In genomic region chr16:57156351-57156703, GRCh38 we compare ENCODE assay signal across 1 cellular context.
TF ChIP-seq lines count a peak whose summit lies in the region.

No MANE protein-coding gene starts in this region.

TF ChIP-seq in HepG2, 621 proteins besides CTCF, POLR2A, EP300 and RAD21 (continued from another document and continues in another):
- TF ChIP-seq, protein P1, sequence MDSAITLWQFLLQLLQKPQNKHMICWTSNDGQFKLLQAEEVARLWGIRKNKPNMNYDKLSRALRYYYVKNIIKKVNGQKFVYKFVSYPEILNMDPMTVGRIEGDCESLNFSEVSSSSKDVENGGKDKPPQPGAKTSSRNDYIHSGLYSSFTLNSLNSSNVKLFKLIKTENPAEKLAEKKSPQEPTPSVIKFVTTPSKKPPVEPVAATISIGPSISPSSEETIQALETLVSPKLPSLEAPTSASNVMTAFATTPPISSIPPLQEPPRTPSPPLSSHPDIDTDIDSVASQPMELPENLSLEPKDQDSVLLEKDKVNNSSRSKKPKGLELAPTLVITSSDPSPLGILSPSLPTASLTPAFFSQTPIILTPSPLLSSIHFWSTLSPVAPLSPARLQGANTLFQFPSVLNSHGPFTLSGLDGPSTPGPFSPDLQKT (CRISPR knock-in tag; IDR thresholded peaks at IDR 0.05; ENCODE audit: borderline replicate concordance) = no peak
- TF ChIP-seq NR2F6 (IDR thresholded peaks at IDR 0.05) = peak; percentile 83
- TF ChIP-seq NR2F6 (CRISPR knock-in tag; IDR thresholded peaks at IDR 0.05) = peak; percentile 66; the same call in 1 of the 2 replicates
- no peak for TF ChIP-seq RFXAP (CRISPR knock-in tag; IDR thresholded peaks at IDR 0.05; ENCODE audit: borderline replicate concordance)
- no peak for TF ChIP-seq ZKSCAN5 (CRISPR knock-in tag; IDR thresholded peaks at IDR 0.05)
- no peak for TF ChIP-seq ZNF3 (CRISPR knock-in tag; IDR thresholded peaks at IDR 0.05)
- peak; percentile 64; the same call in 1 of the 2 replicates for TF ChIP-seq MIER3 (CRISPR knock-in tag; IDR thresholded peaks at IDR 0.05; ENCODE audit: borderline replicate concordance)
- TF ChIP-seq DPF2 (CRISPR knock-in tag; IDR thresholded peaks at IDR 0.05; ENCODE audit: borderline replicate concordance, low read depth) = no peak
- no peak for TF ChIP-seq FOXP1 (IDR thresholded peaks at IDR 0.05)
- peak; percentile 88 for TF ChIP-seq FOXP1 (CRISPR knock-in tag; IDR thresholded peaks at IDR 0.05)
- TF ChIP-seq, protein P2, sequence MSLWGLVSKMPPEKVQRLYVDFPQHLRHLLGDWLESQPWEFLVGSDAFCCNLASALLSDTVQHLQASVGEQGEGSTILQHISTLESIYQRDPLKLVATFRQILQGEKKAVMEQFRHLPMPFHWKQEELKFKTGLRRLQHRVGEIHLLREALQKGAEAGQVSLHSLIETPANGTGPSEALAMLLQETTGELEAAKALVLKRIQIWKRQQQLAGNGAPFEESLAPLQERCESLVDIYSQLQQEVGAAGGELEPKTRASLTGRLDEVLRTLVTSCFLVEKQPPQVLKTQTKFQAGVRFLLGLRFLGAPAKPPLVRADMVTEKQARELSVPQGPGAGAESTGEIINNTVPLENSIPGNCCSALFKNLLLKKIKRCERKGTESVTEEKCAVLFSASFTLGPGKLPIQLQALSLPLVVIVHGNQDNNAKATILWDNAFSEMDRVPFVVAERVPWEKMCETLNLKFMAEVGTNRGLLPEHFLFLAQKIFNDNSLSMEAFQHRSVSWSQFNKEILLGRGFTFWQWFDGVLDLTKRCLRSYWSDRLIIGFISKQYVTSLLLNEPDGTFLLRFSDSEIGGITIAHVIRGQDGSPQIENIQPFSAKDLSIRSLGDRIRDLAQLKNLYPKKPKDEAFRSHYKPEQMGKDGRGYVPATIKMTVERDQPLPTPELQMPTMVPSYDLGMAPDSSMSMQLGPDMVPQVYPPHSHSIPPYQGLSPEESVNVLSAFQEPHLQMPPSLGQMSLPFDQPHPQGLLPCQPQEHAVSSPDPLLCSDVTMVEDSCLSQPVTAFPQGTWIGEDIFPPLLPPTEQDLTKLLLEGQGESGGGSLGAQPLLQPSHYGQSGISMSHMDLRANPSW (CRISPR knock-in tag; IDR thresholded peaks at IDR 0.05; ENCODE audit: borderline replicate concordance) = no peak
- TF ChIP-seq SMAD1 (CRISPR knock-in tag; IDR thresholded peaks at IDR 0.05; ENCODE audit: borderline replicate concordance, low read depth) = no peak
- no peak for TF ChIP-seq ZNF142 (CRISPR knock-in tag; IDR thresholded peaks at IDR 0.05)
- no peak for TF ChIP-seq BHLHE40 (IDR thresholded peaks at IDR 0.05; ENCODE audit: low read length)
- TF ChIP-seq, protein P3, sequence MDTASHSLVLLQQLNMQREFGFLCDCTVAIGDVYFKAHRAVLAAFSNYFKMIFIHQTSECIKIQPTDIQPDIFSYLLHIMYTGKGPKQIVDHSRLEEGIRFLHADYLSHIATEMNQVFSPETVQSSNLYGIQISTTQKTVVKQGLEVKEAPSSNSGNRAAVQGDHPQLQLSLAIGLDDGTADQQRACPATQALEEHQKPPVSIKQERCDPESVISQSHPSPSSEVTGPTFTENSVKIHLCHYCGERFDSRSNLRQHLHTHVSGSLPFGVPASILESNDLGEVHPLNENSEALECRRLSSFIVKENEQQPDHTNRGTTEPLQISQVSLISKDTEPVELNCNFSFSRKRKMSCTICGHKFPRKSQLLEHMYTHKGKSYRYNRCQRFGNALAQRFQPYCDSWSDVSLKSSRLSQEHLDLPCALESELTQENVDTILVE (CRISPR knock-in tag; IDR thresholded peaks at IDR 0.05) = no peak
- peak; percentile 63; the same call in 1 of the 2 replicates for TF ChIP-seq SOX5 (CRISPR knock-in tag; IDR thresholded peaks at IDR 0.05; ENCODE audit: borderline replicate concordance)
- TF ChIP-seq, protein P4, sequence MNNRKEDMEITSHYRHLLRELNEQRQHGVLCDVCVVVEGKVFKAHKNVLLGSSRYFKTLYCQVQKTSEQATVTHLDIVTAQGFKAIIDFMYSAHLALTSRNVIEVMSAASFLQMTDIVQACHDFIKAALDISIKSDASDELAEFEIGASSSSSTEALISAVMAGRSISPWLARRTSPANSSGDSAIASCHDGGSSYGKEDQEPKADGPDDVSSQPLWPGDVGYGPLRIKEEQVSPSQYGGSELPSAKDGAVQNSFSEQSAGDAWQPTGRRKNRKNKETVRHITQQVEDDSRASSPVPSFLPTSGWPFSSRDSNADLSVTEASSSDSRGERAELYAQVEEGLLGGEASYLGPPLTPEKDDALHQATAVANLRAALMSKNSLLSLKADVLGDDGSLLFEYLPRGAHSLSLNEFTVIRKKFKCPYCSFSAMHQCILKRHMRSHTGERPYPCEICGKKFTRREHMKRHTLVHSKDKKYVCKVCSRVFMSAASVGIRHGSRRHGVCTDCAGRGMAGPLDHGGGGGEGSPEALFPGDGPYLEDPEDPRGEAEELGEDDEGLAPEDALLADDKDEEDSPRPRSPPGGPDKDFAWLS (CRISPR knock-in tag; IDR thresholded peaks at IDR 0.05; ENCODE audit: borderline replicate concordance) = no peak
- TF ChIP-seq MAF1 (CRISPR knock-in tag; IDR thresholded peaks at IDR 0.05; ENCODE audit: borderline replicate concordance) = no peak
- TF ChIP-seq ZBTB21 (CRISPR knock-in tag; IDR thresholded peaks at IDR 0.05) = no peak
- 0 out of 2 replicates have a peak, but pooled peaks have one; percentile 51 for TF ChIP-seq ZKSCAN8 (CRISPR knock-in tag; IDR thresholded peaks at IDR 0.05; ENCODE audit: borderline replicate concordance)
- no peak for TF ChIP-seq ZNF337 (CRISPR knock-in tag; IDR thresholded peaks at IDR 0.05; ENCODE audit: borderline replicate concordance, low read depth)
- peak; percentile 53; the same call in 1 of the 2 replicates for TF ChIP-seq FOXK1 (CRISPR knock-in tag; IDR thresholded peaks at IDR 0.05; ENCODE audit: borderline replicate concordance, low read depth)
- no peak for TF ChIP-seq ZNF850 (CRISPR knock-in tag; conservative IDR thresholded peaks at IDR 0.05)
- TF ChIP-seq ONECUT2 (CRISPR knock-in tag; IDR thresholded peaks at IDR 0.05) = peak; percentile 70; the same call in 1 of the 2 replicates
- no peak for TF ChIP-seq MXD4 (CRISPR knock-in tag; IDR thresholded peaks at IDR 0.05)
- TF ChIP-seq HOXA5 (CRISPR knock-in tag; IDR thresholded peaks at IDR 0.05) = 0 out of 2 replicates have a peak, but pooled peaks have one; percentile 58
- no peak for TF ChIP-seq NCOR1 (IDR thresholded peaks at IDR 0.05; ENCODE audit: borderline replicate concordance, low read length)
- TF ChIP-seq GZF1 (CRISPR knock-in tag; IDR thresholded peaks at IDR 0.05) = 0 out of 2 replicates have a peak, but pooled peaks have one; percentile 18
- no peak for TF ChIP-seq SOX6 (IDR thresholded peaks at IDR 0.05)
- TF ChIP-seq SOX6 (CRISPR knock-in tag; IDR thresholded peaks at IDR 0.05) = peak; percentile 84
- TF ChIP-seq ARNT (IDR thresholded peaks at IDR 0.05) = no peak
- TF ChIP-seq SOX13 (IDR thresholded peaks at IDR 0.05) = no peak
- peak in 1 of 2 experiments; percentile 70; a peak in 2 of 4 replicates for TF ChIP-seq SOX13 (CRISPR knock-in tag; conservative IDR thresholded peaks at IDR 0.05 in 1 of 2, IDR thresholded peaks at IDR 0.05 in 1 of 2)
- no peak for TF ChIP-seq ZNF746 (CRISPR knock-in tag; IDR thresholded peaks at IDR 0.05)
- TF ChIP-seq ZNF878 (CRISPR knock-in tag; IDR thresholded peaks at IDR 0.05) = no peak
- no peak for TF ChIP-seq ZMAT3 (CRISPR knock-in tag; conservative IDR thresholded peaks at IDR 0.05)
- peak; percentile 76 for TF ChIP-seq MIXL1 (CRISPR knock-in tag; IDR thresholded peaks at IDR 0.05)
- TF ChIP-seq NR2F2 (IDR thresholded peaks at IDR 0.05; ENCODE audit: borderline replicate concordance, low read depth) = peak; percentile 86; the same call in 1 of the 2 replicates
- peak; percentile 47; the same call in 1 of the 2 replicates for TF ChIP-seq KAT8 (CRISPR knock-in tag; IDR thresholded peaks at IDR 0.05)
- TF ChIP-seq SPEN (CRISPR knock-in tag; IDR thresholded peaks at IDR 0.05; ENCODE audit: low read depth) = no peak
- peak; percentile 53; the same call in 1 of the 2 replicates for TF ChIP-seq PPARG (CRISPR knock-in tag; conservative IDR thresholded peaks at IDR 0.05)
- peak; percentile 74 for TF ChIP-seq RXRB (CRISPR knock-in tag; IDR thresholded peaks at IDR 0.05; ENCODE audit: borderline replicate concordance)
- TF ChIP-seq, protein P5, sequence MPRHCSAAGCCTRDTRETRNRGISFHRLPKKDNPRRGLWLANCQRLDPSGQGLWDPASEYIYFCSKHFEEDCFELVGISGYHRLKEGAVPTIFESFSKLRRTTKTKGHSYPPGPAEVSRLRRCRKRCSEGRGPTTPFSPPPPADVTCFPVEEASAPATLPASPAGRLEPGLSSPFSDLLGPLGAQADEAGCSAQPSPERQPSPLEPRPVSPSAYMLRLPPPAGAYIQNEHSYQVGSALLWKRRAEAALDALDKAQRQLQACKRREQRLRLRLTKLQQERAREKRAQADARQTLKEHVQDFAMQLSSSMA (CRISPR knock-in tag; IDR thresholded peaks at IDR 0.05) = no peak
- TF ChIP-seq PAX8 (CRISPR knock-in tag; IDR thresholded peaks at IDR 0.05; ENCODE audit: borderline replicate concordance) = no peak
- TF ChIP-seq RERE (CRISPR knock-in tag; IDR thresholded peaks at IDR 0.05; ENCODE audit: low read depth) = 0 out of 2 replicates have a peak, but pooled peaks have one; percentile 18
